ENCODE assay signal across 1 cellular context in genomic region chr12:6937481-6938352, GRCh38.
TF ChIP-seq lines count a peak whose summit lies in the region.

No MANE protein-coding gene starts in this region.

TF ChIP-seq in HepG2, 621 proteins besides CTCF, POLR2A, EP300 and RAD21 (continued from another document and continues in another):
- TF ChIP-seq ZNF652 (CRISPR knock-in tag; IDR thresholded peaks at IDR 0.05; ENCODE audit: borderline replicate concordance, low read depth) (peak; percentile 59; the same call in 1 of the 2 replicates), IKZF4 (CRISPR knock-in tag; IDR thresholded peaks at IDR 0.05; ENCODE audit: borderline replicate concordance, low read depth, not compliant biosample characterization) (no peak), SIN3A (IDR thresholded peaks at IDR 0.05; ENCODE audit: borderline replicate concordance, low read depth, low read length) (peak; percentile 79; the same call in 1 of the 2 replicates), MYC (CRISPR knock-in tag; IDR thresholded peaks at IDR 0.05; ENCODE audit: borderline replicate concordance) (peak; percentile 89), ZNF691 (CRISPR knock-in tag; IDR thresholded peaks at IDR 0.05; ENCODE audit: borderline replicate concordance, low read depth) (peak; percentile 56; the same call in 1 of the 2 replicates), ZNF83 (CRISPR knock-in tag; IDR thresholded peaks at IDR 0.05; ENCODE audit: borderline replicate concordance) (0 out of 2 replicates have a peak, but pooled peaks have one; percentile 75), ATF7 (IDR thresholded peaks at IDR 0.05) (no peak), ATF7 (CRISPR knock-in tag; IDR thresholded peaks at IDR 0.05) (peak; percentile 53; the same call in 1 of the 2 replicates), ZNF44 (CRISPR knock-in tag; IDR thresholded peaks at IDR 0.05) (peak; percentile 89), NR2F2 (IDR thresholded peaks at IDR 0.05; ENCODE audit: borderline replicate concordance, low read depth) (peak; percentile 46; the same call in 1 of the 2 replicates), HMG20B (CRISPR knock-in tag; conservative IDR thresholded peaks at IDR 0.05) (peak; percentile 51; the same call in 1 of the 2 replicates), AKAP8 (CRISPR knock-in tag; IDR thresholded peaks at IDR 0.05) (peak; percentile 98), ZNF143 (CRISPR knock-in tag; IDR thresholded peaks at IDR 0.05) (peak; percentile 33; the same call in 1 of the 2 replicates), SNAPC2 (CRISPR knock-in tag; IDR thresholded peaks at IDR 0.05) (peak; percentile 98), SIX4 (CRISPR knock-in tag; IDR thresholded peaks at IDR 0.05) (no peak; the same call in 1 of the 2 replicates), FUBP1 (CRISPR knock-in tag; IDR thresholded peaks at IDR 0.05; ENCODE audit: borderline replicate concordance) (no peak; the same call in 1 of the 2 replicates), ZNF264 (CRISPR knock-in tag; IDR thresholded peaks at IDR 0.05) (0 out of 2 replicates have a peak, but pooled peaks have one; percentile 59), ZNF34 (CRISPR knock-in tag; IDR thresholded peaks at IDR 0.05; ENCODE audit: borderline replicate concordance) (no peak), ZBTB43 (CRISPR knock-in tag; conservative IDR thresholded peaks at IDR 0.05) (peak; percentile 72; the same call in 1 of the 2 replicates), NAIF1 (CRISPR knock-in tag; IDR thresholded peaks at IDR 0.05; ENCODE audit: borderline replicate concordance) (peak; percentile 95), ARID5B (CRISPR knock-in tag; IDR thresholded peaks at IDR 0.05) (peak; percentile 63), ETV6 (CRISPR knock-in tag; conservative IDR thresholded peaks at IDR 0.05) (peak; percentile 32; the same call in 1 of the 2 replicates), PTBP1 (IDR thresholded peaks at IDR 0.05; ENCODE audit: low read depth, low read length, poor library complexity, severe bottlenecking) (no peak), AHR (CRISPR knock-in tag; IDR thresholded peaks at IDR 0.05) (peak; percentile 76), TFDP2 (CRISPR knock-in tag; IDR thresholded peaks at IDR 0.05) (peak; percentile 94), NR3C1 (CRISPR knock-in tag; IDR thresholded peaks at IDR 0.05) (no peak), MXD4 (CRISPR knock-in tag; IDR thresholded peaks at IDR 0.05) (peak; percentile 85), NKX3-1 (CRISPR knock-in tag; IDR thresholded peaks at IDR 0.05) (no peak), SAFB2 (CRISPR knock-in tag; IDR thresholded peaks at IDR 0.05; ENCODE audit: borderline replicate concordance, low read depth) (no peak; the same call in 1 of the 2 replicates), ZIK1 (CRISPR knock-in tag; IDR thresholded peaks at IDR 0.05; ENCODE audit: borderline replicate concordance, low read depth) (0 out of 2 replicates have a peak, but pooled peaks have one; percentile 67), ZFP41 (CRISPR knock-in tag; IDR thresholded peaks at IDR 0.05; ENCODE audit: borderline replicate concordance) (peak; percentile 60; the same call in 1 of the 2 replicates), JUND (CRISPR knock-in tag; IDR thresholded peaks at IDR 0.05) (peak; percentile 32; the same call in 1 of the 2 replicates), RFXANK (CRISPR knock-in tag; IDR thresholded peaks at IDR 0.05) (peak; percentile 88), MZF1 (CRISPR knock-in tag; IDR thresholded peaks at IDR 0.05; ENCODE audit: borderline replicate concordance) (no peak), BHLHE40 (IDR thresholded peaks at IDR 0.05; ENCODE audit: low read length) (0 out of 2 replicates have a peak, but pooled peaks have one; percentile 23), ZNF597 (CRISPR knock-in tag; IDR thresholded peaks at IDR 0.05) (no peak), KAT7 (CRISPR knock-in tag; IDR thresholded peaks at IDR 0.05; ENCODE audit: borderline replicate concordance) (peak; percentile 82; the same call in 1 of the 2 replicates), GABPA (IDR thresholded peaks at IDR 0.05; ENCODE audit: low read depth, low read length) (no peak), GABPA (CRISPR knock-in tag; IDR thresholded peaks at IDR 0.05; ENCODE audit: low read depth) (peak; percentile 92), ZNF33A (CRISPR knock-in tag; IDR thresholded peaks at IDR 0.05; ENCODE audit: borderline replicate concordance) (0 out of 2 replicates have a peak, but pooled peaks have one; percentile 66), CBFB (CRISPR knock-in tag; IDR thresholded peaks at IDR 0.05) (peak; percentile 90), POLR2AphosphoS2 (IDR thresholded peaks at IDR 0.05; ENCODE audit: low read depth, low read length) (no peak; the same call in 1 of the 2 replicates), KDM1A (CRISPR knock-in tag; IDR thresholded peaks at IDR 0.05) (no peak), ZNF446 (CRISPR knock-in tag; IDR thresholded peaks at IDR 0.05) (peak; percentile 92; the same call in 1 of the 2 replicates), PHF8 (CRISPR knock-in tag; IDR thresholded peaks at IDR 0.05) (peak; percentile 88), ZSCAN9 (CRISPR knock-in tag; IDR thresholded peaks at IDR 0.05; ENCODE audit: borderline replicate concordance) (no peak), YEATS4 (CRISPR knock-in tag; IDR thresholded peaks at IDR 0.05; ENCODE audit: borderline replicate concordance) (peak; percentile 50; the same call in 1 of the 2 replicates), POGZ (CRISPR knock-in tag; IDR thresholded peaks at IDR 0.05) (peak; percentile 94), MXI1 (IDR thresholded peaks at IDR 0.05; ENCODE audit: borderline replicate concordance, low read depth, low read length) (peak; percentile 88; the same call in 1 of the 3 replicates), ZFY (CRISPR knock-in tag; IDR thresholded peaks at IDR 0.05) (peak; percentile 86), TARDBP (CRISPR knock-in tag; IDR thresholded peaks at IDR 0.05) (peak; percentile 93)
- TF ChIP-seq, protein P1, sequence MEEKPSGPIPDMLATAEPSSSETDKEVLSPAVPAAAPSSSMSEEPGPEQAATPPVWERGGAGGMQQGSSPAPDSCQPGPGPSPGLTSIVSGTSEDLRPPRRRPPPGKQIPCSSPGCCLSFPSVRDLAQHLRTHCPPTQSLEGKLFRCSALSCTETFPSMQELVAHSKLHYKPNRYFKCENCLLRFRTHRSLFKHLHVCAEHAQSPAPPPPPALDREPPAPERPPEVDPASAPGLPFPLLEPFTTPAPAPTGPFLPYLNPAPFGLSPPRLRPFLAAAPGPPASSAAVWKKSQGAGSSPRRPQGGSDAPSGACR (CRISPR knock-in tag; IDR thresholded peaks at IDR 0.05) = peak; percentile 91
- TF ChIP-seq, protein P2, sequence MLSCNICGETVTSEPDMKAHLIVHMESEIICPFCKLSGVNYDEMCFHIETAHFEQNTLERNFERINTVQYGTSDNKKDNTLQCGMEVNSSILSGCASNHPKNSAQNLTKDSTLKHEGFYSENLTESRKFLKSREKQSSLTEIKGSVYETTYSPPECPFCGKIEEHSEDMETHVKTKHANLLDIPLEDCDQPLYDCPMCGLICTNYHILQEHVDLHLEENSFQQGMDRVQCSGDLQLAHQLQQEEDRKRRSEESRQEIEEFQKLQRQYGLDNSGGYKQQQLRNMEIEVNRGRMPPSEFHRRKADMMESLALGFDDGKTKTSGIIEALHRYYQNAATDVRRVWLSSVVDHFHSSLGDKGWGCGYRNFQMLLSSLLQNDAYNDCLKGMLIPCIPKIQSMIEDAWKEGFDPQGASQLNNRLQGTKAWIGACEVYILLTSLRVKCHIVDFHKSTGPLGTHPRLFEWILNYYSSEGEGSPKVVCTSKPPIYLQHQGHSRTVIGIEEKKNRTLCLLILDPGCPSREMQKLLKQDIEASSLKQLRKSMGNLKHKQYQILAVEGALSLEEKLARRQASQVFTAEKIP (CRISPR knock-in tag; IDR thresholded peaks at IDR 0.05; ENCODE audit: borderline replicate concordance) = no peak
- TF ChIP-seq, protein P3, sequence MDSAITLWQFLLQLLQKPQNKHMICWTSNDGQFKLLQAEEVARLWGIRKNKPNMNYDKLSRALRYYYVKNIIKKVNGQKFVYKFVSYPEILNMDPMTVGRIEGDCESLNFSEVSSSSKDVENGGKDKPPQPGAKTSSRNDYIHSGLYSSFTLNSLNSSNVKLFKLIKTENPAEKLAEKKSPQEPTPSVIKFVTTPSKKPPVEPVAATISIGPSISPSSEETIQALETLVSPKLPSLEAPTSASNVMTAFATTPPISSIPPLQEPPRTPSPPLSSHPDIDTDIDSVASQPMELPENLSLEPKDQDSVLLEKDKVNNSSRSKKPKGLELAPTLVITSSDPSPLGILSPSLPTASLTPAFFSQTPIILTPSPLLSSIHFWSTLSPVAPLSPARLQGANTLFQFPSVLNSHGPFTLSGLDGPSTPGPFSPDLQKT (CRISPR knock-in tag; IDR thresholded peaks at IDR 0.05; ENCODE audit: borderline replicate concordance) = no peak
- TF ChIP-seq, protein P4, sequence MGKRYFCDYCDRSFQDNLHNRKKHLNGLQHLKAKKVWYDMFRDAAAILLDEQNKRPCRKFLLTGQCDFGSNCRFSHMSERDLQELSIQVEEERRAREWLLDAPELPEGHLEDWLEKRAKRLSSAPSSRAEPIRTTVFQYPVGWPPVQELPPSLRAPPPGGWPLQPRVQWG (CRISPR knock-in tag; IDR thresholded peaks at IDR 0.05; ENCODE audit: borderline replicate concordance, low read depth) = no peak
